In the genomic region with DNA sequence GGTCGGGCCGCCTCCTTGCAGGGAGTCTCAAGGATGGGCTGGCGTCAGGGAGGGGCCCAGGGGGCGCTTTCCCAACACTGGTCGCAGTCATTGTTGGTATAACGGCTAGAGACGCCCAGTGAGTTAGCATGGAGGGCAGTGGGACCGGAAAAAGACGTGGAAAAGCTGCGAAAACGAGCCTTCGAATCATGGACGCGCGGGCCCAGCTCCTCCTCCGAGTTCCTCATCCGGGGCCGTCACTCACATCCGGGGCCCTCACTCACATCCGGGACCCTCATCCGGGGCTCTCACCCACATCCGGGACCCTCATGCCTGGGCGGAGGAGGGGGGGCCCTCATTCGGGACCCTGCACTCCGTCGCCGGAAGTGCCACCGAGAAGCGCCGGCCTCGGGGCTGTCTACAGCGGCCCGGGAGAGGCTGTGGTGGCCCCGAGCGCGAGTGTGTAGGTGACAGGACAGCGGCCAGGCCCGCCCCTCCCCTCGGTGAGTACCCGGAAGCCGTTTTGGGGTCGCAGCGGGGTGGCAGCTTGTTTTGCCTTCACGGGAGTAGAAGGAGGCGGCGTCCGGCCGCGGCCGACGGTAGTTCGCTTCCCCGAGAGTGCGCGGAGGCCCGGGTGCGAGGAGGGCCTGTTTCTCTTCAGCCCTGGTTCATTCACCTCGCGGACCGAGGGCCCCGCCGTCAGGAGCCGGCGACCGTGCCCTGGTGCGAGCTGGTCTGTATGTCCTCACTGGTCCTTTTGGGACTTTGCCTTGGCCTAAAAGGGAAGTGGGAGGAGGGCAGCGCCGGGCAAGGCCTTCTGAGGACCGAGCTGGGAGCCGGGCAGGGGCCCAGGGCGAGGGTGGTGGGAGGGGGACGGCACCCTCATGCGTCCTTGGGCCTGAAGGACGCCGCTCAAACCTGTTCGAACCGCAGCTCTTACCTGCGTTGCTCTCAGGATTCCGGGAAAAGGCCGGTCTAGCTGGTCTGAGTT, we compare ENCODE assay signal across 1 cellular context.
TF ChIP-seq lines count a peak whose summit lies in the region.

Gene ZNF655, plus strand, starts transcription at position 337 of the 970 bp plus-strand sequence. CDS start 1,918 bp downstream, outside the sequence.

TF ChIP-seq in HepG2, 621 proteins besides CTCF, POLR2A, EP300 and RAD21 (continues in another document):
- TF ChIP-seq ZNF280D (CRISPR knock-in tag; IDR thresholded peaks at IDR 0.05) (peak; percentile 67; the same call in 1 of the 2 replicates), PHF8 (CRISPR knock-in tag; IDR thresholded peaks at IDR 0.05) (peak; percentile 97), TBX2 (CRISPR knock-in tag; IDR thresholded peaks at IDR 0.05; ENCODE audit: borderline replicate concordance) (peak; percentile 65), ZNF12 (CRISPR knock-in tag; IDR thresholded peaks at IDR 0.05) (no peak), CEBPG (CRISPR knock-in tag; IDR thresholded peaks at IDR 0.05) (0 out of 2 replicates have a peak, but pooled peaks have one; percentile 2), ZSCAN21 (CRISPR knock-in tag; IDR thresholded peaks at IDR 0.05; ENCODE audit: borderline replicate concordance) (peak; percentile 15; the same call in 1 of the 2 replicates), NFKB2 (CRISPR knock-in tag; IDR thresholded peaks at IDR 0.05; ENCODE audit: borderline replicate concordance) (peak; percentile 75; the same call in 1 of the 2 replicates), DZIP1 (CRISPR knock-in tag; IDR thresholded peaks at IDR 0.05) (peak; percentile 22; the same call in 1 of the 2 replicates), SP1 (IDR thresholded peaks at IDR 0.05) (no peak), SP1 (CRISPR knock-in tag; IDR thresholded peaks at IDR 0.05) (peak; percentile 11; the same call in 1 of the 2 replicates), ZNF329 (CRISPR knock-in tag; IDR thresholded peaks at IDR 0.05; ENCODE audit: low read depth) (peak; percentile 50; the same call in 1 of the 2 replicates), ZNF143 (CRISPR knock-in tag; IDR thresholded peaks at IDR 0.05) (no peak), ZNF224 (CRISPR knock-in tag; IDR thresholded peaks at IDR 0.05) (peak; percentile 55; the same call in 1 of the 2 replicates), ZNF652 (CRISPR knock-in tag; IDR thresholded peaks at IDR 0.05; ENCODE audit: borderline replicate concordance, low read depth) (0 out of 2 replicates have a peak, but pooled peaks have one; percentile 9), EEA1 (CRISPR knock-in tag; IDR thresholded peaks at IDR 0.05; ENCODE audit: borderline replicate concordance) (0 out of 2 replicates have a peak, but pooled peaks have one; percentile 23), ZNF205 (CRISPR knock-in tag; IDR thresholded peaks at IDR 0.05) (no peak), ARNTL (CRISPR knock-in tag; IDR thresholded peaks at IDR 0.05) (no peak), ARID2 (CRISPR knock-in tag; IDR thresholded peaks at IDR 0.05; ENCODE audit: borderline replicate concordance) (peak; percentile 86; the same call in 1 of the 2 replicates), KDM2A (CRISPR knock-in tag; IDR thresholded peaks at IDR 0.05; ENCODE audit: borderline replicate concordance, low read depth) (peak; percentile 92), ZNF605 (CRISPR knock-in tag; IDR thresholded peaks at IDR 0.05) (peak; percentile 83), TAF1 (CRISPR knock-in tag; IDR thresholded peaks at IDR 0.05) (peak; percentile 80), TMF1 (CRISPR knock-in tag; IDR thresholded peaks at IDR 0.05; ENCODE audit: low read depth) (peak; percentile 49), SOX6 (IDR thresholded peaks at IDR 0.05) (no peak), SOX6 (CRISPR knock-in tag; IDR thresholded peaks at IDR 0.05) (peak; percentile 52), NPAS2 (CRISPR knock-in tag; IDR thresholded peaks at IDR 0.05; ENCODE audit: borderline replicate concordance) (no peak), ZFP36 (IDR thresholded peaks at IDR 0.05; ENCODE audit: borderline replicate concordance, low read depth, low read length, partially characterized antibody) (no peak), TCF7 (IDR thresholded peaks at IDR 0.05; ENCODE audit: low read depth) (0 out of 2 replicates have a peak, but pooled peaks have one; percentile 7), MEIS2 (CRISPR knock-in tag; IDR thresholded peaks at IDR 0.05) (peak; percentile 41; the same call in 1 of the 2 replicates), ZNF768 (CRISPR knock-in tag; IDR thresholded peaks at IDR 0.05) (peak; percentile 56), TARDBP (CRISPR knock-in tag; IDR thresholded peaks at IDR 0.05) (peak; percentile 64; the same call in 1 of the 2 replicates)
- TF ChIP-seq, protein P1, sequence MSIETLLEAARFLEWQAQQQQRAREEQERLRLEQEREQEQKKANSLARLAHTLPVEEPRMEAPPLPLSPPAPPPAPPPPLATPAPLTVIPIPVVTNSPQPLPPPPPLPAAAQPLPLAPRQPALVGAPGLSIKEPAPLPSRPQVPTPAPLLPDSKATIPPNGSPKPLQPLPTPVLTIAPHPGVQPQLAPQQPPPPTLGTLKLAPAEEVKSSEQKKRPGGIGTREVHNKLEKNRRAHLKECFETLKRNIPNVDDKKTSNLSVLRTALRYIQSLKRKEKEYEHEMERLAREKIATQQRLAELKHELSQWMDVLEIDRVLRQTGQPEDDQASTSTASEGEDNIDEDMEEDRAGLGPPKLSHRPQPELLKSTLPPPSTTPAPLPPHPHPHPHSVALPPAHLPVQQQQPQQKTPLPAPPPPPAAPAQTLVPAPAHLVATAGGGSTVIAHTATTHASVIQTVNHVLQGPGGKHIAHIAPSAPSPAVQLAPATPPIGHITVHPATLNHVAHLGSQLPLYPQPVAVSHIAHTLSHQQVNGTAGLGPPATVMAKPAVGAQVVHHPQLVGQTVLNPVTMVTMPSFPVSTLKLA (IDR thresholded peaks at IDR 0.05), result no peak
- TF ChIP-seq, protein P2, sequence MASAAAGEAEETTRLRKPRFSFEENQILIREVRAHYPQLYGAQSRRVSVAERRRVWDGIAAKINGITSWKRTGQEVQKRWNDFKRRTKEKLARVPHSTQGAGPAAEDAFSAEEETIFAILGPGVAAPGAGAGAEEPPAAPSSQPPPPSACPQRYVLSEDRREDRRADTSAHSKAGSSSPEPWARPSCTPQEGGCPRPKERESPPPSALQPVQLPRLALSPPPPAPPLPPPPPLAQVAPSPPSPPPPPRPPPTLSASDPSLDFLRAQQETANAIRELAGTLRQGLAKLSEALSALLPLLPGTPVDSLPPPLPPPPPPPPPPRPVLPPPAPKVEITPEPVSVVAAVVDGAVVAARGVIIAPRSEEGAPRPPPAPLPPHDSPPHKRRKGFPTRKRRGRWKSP (CRISPR knock-in tag; IDR thresholded peaks at IDR 0.05), result peak; percentile 74; the same call in 1 of the 2 replicates
- TF ChIP-seq, protein P3, sequence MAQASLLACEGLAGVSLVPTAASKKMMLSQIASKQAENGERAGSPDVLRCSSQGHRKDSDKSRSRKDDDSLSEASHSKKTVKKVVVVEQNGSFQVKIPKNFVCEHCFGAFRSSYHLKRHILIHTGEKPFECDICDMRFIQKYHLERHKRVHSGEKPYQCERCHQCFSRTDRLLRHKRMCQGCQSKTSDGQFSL (CRISPR knock-in tag; IDR thresholded peaks at IDR 0.05), result peak; percentile 81
- TF ChIP-seq, protein P4, sequence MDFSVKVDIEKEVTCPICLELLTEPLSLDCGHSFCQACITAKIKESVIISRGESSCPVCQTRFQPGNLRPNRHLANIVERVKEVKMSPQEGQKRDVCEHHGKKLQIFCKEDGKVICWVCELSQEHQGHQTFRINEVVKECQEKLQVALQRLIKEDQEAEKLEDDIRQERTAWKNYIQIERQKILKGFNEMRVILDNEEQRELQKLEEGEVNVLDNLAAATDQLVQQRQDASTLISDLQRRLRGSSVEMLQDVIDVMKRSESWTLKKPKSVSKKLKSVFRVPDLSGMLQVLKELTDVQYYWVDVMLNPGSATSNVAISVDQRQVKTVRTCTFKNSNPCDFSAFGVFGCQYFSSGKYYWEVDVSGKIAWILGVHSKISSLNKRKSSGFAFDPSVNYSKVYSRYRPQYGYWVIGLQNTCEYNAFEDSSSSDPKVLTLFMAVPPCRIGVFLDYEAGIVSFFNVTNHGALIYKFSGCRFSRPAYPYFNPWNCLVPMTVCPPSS (IDR thresholded peaks at IDR 0.05), result no peak
- TF ChIP-seq, protein P5, sequence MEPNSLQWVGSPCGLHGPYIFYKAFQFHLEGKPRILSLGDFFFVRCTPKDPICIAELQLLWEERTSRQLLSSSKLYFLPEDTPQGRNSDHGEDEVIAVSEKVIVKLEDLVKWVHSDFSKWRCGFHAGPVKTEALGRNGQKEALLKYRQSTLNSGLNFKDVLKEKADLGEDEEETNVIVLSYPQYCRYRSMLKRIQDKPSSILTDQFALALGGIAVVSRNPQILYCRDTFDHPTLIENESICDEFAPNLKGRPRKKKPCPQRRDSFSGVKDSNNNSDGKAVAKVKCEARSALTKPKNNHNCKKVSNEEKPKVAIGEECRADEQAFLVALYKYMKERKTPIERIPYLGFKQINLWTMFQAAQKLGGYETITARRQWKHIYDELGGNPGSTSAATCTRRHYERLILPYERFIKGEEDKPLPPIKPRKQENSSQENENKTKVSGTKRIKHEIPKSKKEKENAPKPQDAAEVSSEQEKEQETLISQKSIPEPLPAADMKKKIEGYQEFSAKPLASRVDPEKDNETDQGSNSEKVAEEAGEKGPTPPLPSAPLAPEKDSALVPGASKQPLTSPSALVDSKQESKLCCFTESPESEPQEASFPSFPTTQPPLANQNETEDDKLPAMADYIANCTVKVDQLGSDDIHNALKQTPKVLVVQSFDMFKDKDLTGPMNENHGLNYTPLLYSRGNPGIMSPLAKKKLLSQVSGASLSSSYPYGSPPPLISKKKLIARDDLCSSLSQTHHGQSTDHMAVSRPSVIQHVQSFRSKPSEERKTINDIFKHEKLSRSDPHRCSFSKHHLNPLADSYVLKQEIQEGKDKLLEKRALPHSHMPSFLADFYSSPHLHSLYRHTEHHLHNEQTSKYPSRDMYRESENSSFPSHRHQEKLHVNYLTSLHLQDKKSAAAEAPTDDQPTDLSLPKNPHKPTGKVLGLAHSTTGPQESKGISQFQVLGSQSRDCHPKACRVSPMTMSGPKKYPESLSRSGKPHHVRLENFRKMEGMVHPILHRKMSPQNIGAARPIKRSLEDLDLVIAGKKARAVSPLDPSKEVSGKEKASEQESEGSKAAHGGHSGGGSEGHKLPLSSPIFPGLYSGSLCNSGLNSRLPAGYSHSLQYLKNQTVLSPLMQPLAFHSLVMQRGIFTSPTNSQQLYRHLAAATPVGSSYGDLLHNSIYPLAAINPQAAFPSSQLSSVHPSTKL (CRISPR knock-in tag; IDR thresholded peaks at IDR 0.05), result no peak
- TF ChIP-seq, protein P6, sequence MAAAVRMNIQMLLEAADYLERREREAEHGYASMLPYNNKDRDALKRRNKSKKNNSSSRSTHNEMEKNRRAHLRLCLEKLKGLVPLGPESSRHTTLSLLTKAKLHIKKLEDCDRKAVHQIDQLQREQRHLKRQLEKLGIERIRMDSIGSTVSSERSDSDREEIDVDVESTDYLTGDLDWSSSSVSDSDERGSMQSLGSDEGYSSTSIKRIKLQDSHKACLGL (CRISPR knock-in tag; IDR thresholded peaks at IDR 0.05), result peak; percentile 81
